ENCODE assay signal across 24 cellular contexts in genomic region chr4:16820304-16820703, GRCh38.
DNase-seq lines count a peak whose midpoint lies in the region; ATAC-seq, FAIRE-seq and TF ChIP-seq lines count a peak whose summit lies in the region.
"Had no signal": no experiment of that assay in that cellular context is flagged by ENCODE, and none has a peak within 500 bp of the region (broad histone marks: within the 10 kb centered on the region; RNA-seq: fewer than 3 reads in every experiment).

No MANE protein-coding gene starts in this region.

- in situ Hi-C loops in HepG2 (cut with HindIII; ENCODE audit: extremely low pct_ligation_motif_present, low pct_unique_long_range_greater_than_20kb): no loop called here

- peaks cover 0 to 1% (median 0%) of the 10 kb centered on the region in 5 donors for H3K9me3 Mint-ChIP-seq in CD8-positive, alpha-beta memory T cell
- H3K9me3 Mint-ChIP-seq: activated naive CD4-positive, alpha-beta T cell treated with anti-CD3 and anti-CD28 coated beads, Interleukin-2, amount 50 U/mL, for 24 hours had no signal

- TF ChIP-seq EP300 in HepG2 (IDR thresholded peaks at IDR 0.05; ENCODE audit: low read depth in 2 of 2, low read length in 2 of 2): no peak
- TF ChIP-seq EP300 in HepG2 (CRISPR knock-in tag; IDR thresholded peaks at IDR 0.05; ENCODE audit: borderline replicate concordance): no peak
- peak in 1 of 2 donors; percentile 69 for TF ChIP-seq EP300 in tibial nerve (IDR thresholded peaks at IDR 0.05)

- no peak overlapping the region for H4K8ac ChIP-seq in mesendoderm (ENCODE audit: low read depth, low read length)

- H3K27ac Mint-ChIP-seq in CD8-positive, alpha-beta memory T cell: no peak overlapping the region
- H3K27ac Mint-ChIP-seq: activated naive CD4-positive, alpha-beta T cell treated with anti-CD3 and anti-CD28 coated beads, Interleukin-2, amount 50 U/mL, for 24 hours; activated T-cell treated with anti-CD3 and anti-CD28 coated beads, Interleukin-2, amount 50 U/mL, for 72 hours had no signal

- TF ChIP-seq CTCF in liver (IDR thresholded peaks at IDR 0.05; ENCODE audit: low read depth, low read length, missing input control) (no peak), HepG2 (CRISPR knock-in tag; IDR thresholded peaks at IDR 0.05) (no peak), left ventricle myocardium inferior (IDR thresholded peaks at IDR 0.05; ENCODE audit: borderline replicate concordance) (no peak), tibial nerve (IDR thresholded peaks at IDR 0.05) (no peak)

- H3K27ac ChIP-seq in liver (ENCODE audit: low read depth in 1 of 2, low read length in 2 of 2) (no peak overlapping the region), HepG2 (ENCODE audit: extremely low read length, insufficient read depth, low read length) (no peak overlapping the region), left ventricle myocardium inferior (replicated peaks) (peak overlapping the region; percentile 66), mesendoderm (ENCODE audit: low read depth, low read length) (no peak overlapping the region), tibial nerve (no peak overlapping the region)
- H3K27ac ChIP-seq in CD8-positive, alpha-beta memory T cell (ENCODE audit: low read depth, low read length): no peak overlapping the region
- H3K27ac ChIP-seq: C4-2B, colonic mucosa, left lung, pancreas had no signal

- H3K4me3 Mint-ChIP-seq in CD8-positive, alpha-beta memory T cell: no peak overlapping the region
- H3K4me3 Mint-ChIP-seq: activated naive CD4-positive, alpha-beta T cell treated with anti-CD3 and anti-CD28 coated beads, Interleukin-2, amount 50 U/mL, for 24 hours; activated T-cell treated with anti-CD3 and anti-CD28 coated beads, Interleukin-2, amount 50 U/mL, for 72 hours had no signal

- no peak overlapping the region for H3K23ac ChIP-seq in mesendoderm (ENCODE audit: low read length)

- H3K56ac ChIP-seq in mesendoderm (ENCODE audit: low read length): no peak overlapping the region

- H3K4me1 ChIP-seq in liver (ENCODE audit: control insufficient read depth in 4 of 4, insufficient read depth in 4 of 4, low read length in 3 of 4) (peaks cover 7 to 24% (median 19%) of the 10 kb centered on the region in 4 donors), HepG2 (ENCODE audit: insufficient read depth, low read length) (peaks cover 36% of the 10 kb centered on the region), left ventricle myocardium inferior (peaks cover 20% of the 10 kb centered on the region), mesendoderm (ENCODE audit: control insufficient read depth, low read depth, low read length) (peaks cover 2% of the 10 kb centered on the region), tibial nerve (no peaks in the 10 kb centered on the region)
- H3K4me1 ChIP-seq in CD8-positive, alpha-beta memory T cell (ENCODE audit: insufficient read depth, low read length): no peaks in the 10 kb centered on the region
- H3K4me1 ChIP-seq: colonic mucosa, left lung, pancreas had no signal

- POLR2A ChIA-PET in HepG2 (lab: Yijun Ruan, JAX): interaction anchor here (0.9 kb wide), 1 partner anchor 15 kb away, joined by 3 read pairs; no protein-coding TSS in a partner anchor
- POLR2A ChIA-PET in CD8-positive, alpha-beta memory T cell (lab: Charles Lee): no interaction called here

- H2BK5ac ChIP-seq in mesendoderm (ENCODE audit: low read length): no peak overlapping the region

- no TSS peak for BruUV-seq in HepG2 (replicated peaks; lab: Mats Ljungman, UMichigan)

- H3K79me1 ChIP-seq in mesendoderm (ENCODE audit: low read length): peaks cover 14% of the 10 kb centered on the region

- H2AK5ac ChIP-seq in mesendoderm (ENCODE audit: low read length): no peak overlapping the region

- no peak overlapping the region for H2AFZ ChIP-seq in HepG2 (ENCODE audit: low read length)

- peaks cover 4 to 5% of the 10 kb centered on the region in 2 donors for H3K27me3 Mint-ChIP-seq in CD8-positive, alpha-beta memory T cell

- no peak for TF ChIP-seq POLR2A in HepG2 (IDR thresholded peaks at IDR 0.05; ENCODE audit: insufficient read depth in 1 of 2, low read depth in 2 of 2, low read length in 2 of 2)
- TF ChIP-seq POLR2A in tibial nerve (IDR thresholded peaks at IDR 0.05): no peak

- no peak overlapping the region for H3K4me2 ChIP-seq in HepG2 (ENCODE audit: low read depth, low read length)
- no peak overlapping the region for H3K4me2 ChIP-seq in mesendoderm (ENCODE audit: low read length)

- no peak overlapping the region for H3K18ac ChIP-seq in mesendoderm (ENCODE audit: low read length)

- ATAC-seq in HepG2: no peak
- ATAC-seq: activated T-cell treated with anti-CD3 and anti-CD28 coated beads, Interleukin-2, amount 50 U/mL, for 72 hours; left lung; Panc1; pancreas; stimulated activated naive CD8-positive, alpha-beta T cell treated with anti-CD3 and anti-CD28 coated beads, Interleukin-15, Interleukin-2, amounts not matched to agents 100 U/mL and 50 U/mL, for 24 hours had no signal

- H3K9ac ChIP-seq in liver (ENCODE audit: low read depth in 1 of 2, low read length in 2 of 2) (no peak overlapping the region), HepG2 (ENCODE audit: insufficient read depth, low read depth, low read length) (no peak overlapping the region), mesendoderm (ENCODE audit: low read length) (no peak overlapping the region)

- no peak overlapping the region for H2BK15ac ChIP-seq in mesendoderm (replicated peaks; ENCODE audit: low read depth)

- CTCF ChIA-PET in HepG2 (lab: Yijun Ruan, JAX; ENCODE audit: low intra/inter-chr PET ratio, low total read pairs): no interaction called here
- CTCF ChIA-PET in CD8-positive, alpha-beta memory T cell (lab: Charles Lee): no interaction called here

- H3K36me3 Mint-ChIP-seq in CD8-positive, alpha-beta memory T cell: no peaks in the 10 kb centered on the region
- H3K36me3 Mint-ChIP-seq: activated naive CD4-positive, alpha-beta T cell treated with anti-CD3 and anti-CD28 coated beads, Interleukin-2, amount 50 U/mL, for 24 hours had no signal

- no peak for DNase-seq in HepG2 (ENCODE audit: low spot score)
- no peak for DNase-seq in left ventricle myocardium inferior
- peak; percentile 75 for DNase-seq in mesendoderm
- DNase-seq in CD8-positive, alpha-beta memory T cell: no peak
- no peak for DNase-seq in tibial nerve (ENCODE audit: low spot score in 2 of 2)
- no peak for DNase-seq in NCI-H526 (lab: John Stamatoyannopoulos, UW)
- no peak for DNase-seq in activated CD4-positive, alpha-beta T cell treated with anti-CD3 and anti-CD28 coated beads, Interleukin-2, amount 50 U/mL, for 4 hours
- DNase-seq: activated CD8-positive, alpha-beta memory T cell treated with anti-CD3 and anti-CD28 coated beads for 24 hours; activated T-cell treated with anti-CD3 and anti-CD28 coated beads, Interleukin-2, amount 50 U/mL, for 72 hours; colonic mucosa; foreskin fibroblast; GDM1; left lung; NCI-H1694; NCI-H82; pancreas; stimulated activated CD4-positive, alpha-beta T cell treated with anti-CD3 and anti-CD28 coated beads, Interleukin-2, amount 100 ng/mL, for 24 hours; stimulated activated naive CD8-positive, alpha-beta T cell treated with anti-CD3 and anti-CD28 coated beads, Interleukin-15, Interleukin-2, amounts not matched to agents 100 U/mL and 50 U/mL, for 24 hours had no signal

- no peak for FAIRE-seq in HepG2 (lab: Jason Lieb, UNC)
- FAIRE-seq: GM19239, pancreas, urothelium cell line had no signal

- no peak overlapping the region for H2BK120ac ChIP-seq in mesendoderm (ENCODE audit: low read depth, low read length)

- H3K4ac ChIP-seq in mesendoderm (ENCODE audit: low read depth, low read length): peak overlapping the region; percentile 37

- H4K20me1 ChIP-seq in HepG2 (ENCODE audit: insufficient read depth, low read length): no peaks in the 10 kb centered on the region

- H3K79me2 ChIP-seq in HepG2 (ENCODE audit: insufficient read depth, low read length) (no peaks in the 10 kb centered on the region), mesendoderm (ENCODE audit: control insufficient read depth, insufficient read depth, low read length) (peaks cover 14% of the 10 kb centered on the region)

- H4K5ac ChIP-seq in mesendoderm (ENCODE audit: low read length): no peak overlapping the region

- H3K36me3 ChIP-seq in liver (ENCODE audit: control insufficient read depth in 4 of 4, insufficient read depth in 3 of 4, low read depth in 1 of 4, low read length in 3 of 4) (no peaks in the 10 kb centered on the region), HepG2 (replicated peaks in 1 of 2; ENCODE audit: control insufficient read depth in 1 of 2, insufficient read depth in 2 of 2, low read length in 2 of 2) (no peaks in the 10 kb centered on the region), left ventricle myocardium inferior (no peaks in the 10 kb centered on the region), mesendoderm (ENCODE audit: control insufficient read depth, insufficient read depth, low read length) (no peaks in the 10 kb centered on the region), tibial nerve (no peaks in the 10 kb centered on the region)
- no peaks in the 10 kb centered on the region for H3K36me3 ChIP-seq in CD8-positive, alpha-beta memory T cell (ENCODE audit: insufficient read depth, low read length)
- H3K36me3 ChIP-seq: colonic mucosa, left lung, pancreas had no signal

- H3K9me3 ChIP-seq in liver (ENCODE audit: control insufficient read depth in 4 of 4, low read length in 3 of 4) (no peaks in the 10 kb centered on the region), HepG2 (ENCODE audit: low read length) (no peaks in the 10 kb centered on the region), left ventricle myocardium inferior (replicated peaks) (no peaks in the 10 kb centered on the region), tibial nerve (no peaks in the 10 kb centered on the region)
- H3K9me3 ChIP-seq in CD8-positive, alpha-beta memory T cell (ENCODE audit: low read length): no peaks in the 10 kb centered on the region
- H3K9me3 ChIP-seq: colonic mucosa, left lung, pancreas had no signal

- WGBS in liver: 48% methylated on average over 6 of the region's 6 CpGs
- 65% methylated on average over 6 of the region's 6 CpGs for WGBS in HepG2 (ENCODE audit: low lambda C conversion rate)
- WGBS in mesendoderm (ENCODE audit: extremely low coverage, insufficient coverage, low lambda C conversion rate): no CpG with 5 or more reads among the region's 6 CpGs
- WGBS in tibial nerve, 2 donors: 26 to 29% methylated on average over 6 of the region's 6 CpGs

- TF ChIP-seq RAD21 in liver (IDR thresholded peaks at IDR 0.05) (peak in 1 of 2 donors; percentile 12), HepG2 (CRISPR knock-in tag; IDR thresholded peaks at IDR 0.05) (no peak)

- H3K4me3 ChIP-seq in liver (ENCODE audit: low read depth in 1 of 3, low read length in 3 of 3) (no peak overlapping the region), HepG2 (replicated peaks in 1 of 3; ENCODE audit: insufficient read depth in 1 of 3, low read depth in 2 of 3, low read length in 3 of 3) (no peak overlapping the region), left ventricle myocardium inferior (no peak overlapping the region), mesendoderm (ENCODE audit: low read length) (no peak overlapping the region), tibial nerve (no peak overlapping the region)
- H3K4me3 ChIP-seq in CD8-positive, alpha-beta memory T cell (ENCODE audit: low read length): no peak overlapping the region
- H3K4me3 ChIP-seq: colonic mucosa, left lung, pancreas had no signal

- no peaks in the 10 kb centered on the region for H3K4me1 Mint-ChIP-seq in CD8-positive, alpha-beta memory T cell
- H3K4me1 Mint-ChIP-seq: activated naive CD4-positive, alpha-beta T cell treated with anti-CD3 and anti-CD28 coated beads, Interleukin-2, amount 50 U/mL, for 24 hours had no signal

- H3K27me3 ChIP-seq in liver (ENCODE audit: control insufficient read depth in 4 of 4, insufficient read depth in 4 of 4, low read length in 3 of 4) (no peaks in the 10 kb centered on the region), HepG2 (ENCODE audit: control insufficient read depth in 1 of 2, insufficient read depth in 2 of 2, low read length in 2 of 2) (no peaks in the 10 kb centered on the region), left ventricle myocardium inferior (ENCODE audit: low read depth) (no peaks in the 10 kb centered on the region), mesendoderm (ENCODE audit: insufficient read depth, low read length, poor library complexity) (no peaks in the 10 kb centered on the region), tibial nerve (no peaks in the 10 kb centered on the region)
- no peaks in the 10 kb centered on the region for H3K27me3 ChIP-seq in CD8-positive, alpha-beta memory T cell (ENCODE audit: insufficient read depth, low read length, poor library complexity, severe bottlenecking)
- H3K27me3 ChIP-seq: colonic mucosa, left lung, pancreas had no signal

- intact Hi-C loops in HepG2 (cut with micrococcal nuclease; ENCODE audit: unreplicated experiment): no loop called here
- intact Hi-C loops in left ventricle myocardium inferior (cut with micrococcal nuclease): no loop called here
